1 cellular context compared by ENCODE assay signal in the genomic region with DNA sequence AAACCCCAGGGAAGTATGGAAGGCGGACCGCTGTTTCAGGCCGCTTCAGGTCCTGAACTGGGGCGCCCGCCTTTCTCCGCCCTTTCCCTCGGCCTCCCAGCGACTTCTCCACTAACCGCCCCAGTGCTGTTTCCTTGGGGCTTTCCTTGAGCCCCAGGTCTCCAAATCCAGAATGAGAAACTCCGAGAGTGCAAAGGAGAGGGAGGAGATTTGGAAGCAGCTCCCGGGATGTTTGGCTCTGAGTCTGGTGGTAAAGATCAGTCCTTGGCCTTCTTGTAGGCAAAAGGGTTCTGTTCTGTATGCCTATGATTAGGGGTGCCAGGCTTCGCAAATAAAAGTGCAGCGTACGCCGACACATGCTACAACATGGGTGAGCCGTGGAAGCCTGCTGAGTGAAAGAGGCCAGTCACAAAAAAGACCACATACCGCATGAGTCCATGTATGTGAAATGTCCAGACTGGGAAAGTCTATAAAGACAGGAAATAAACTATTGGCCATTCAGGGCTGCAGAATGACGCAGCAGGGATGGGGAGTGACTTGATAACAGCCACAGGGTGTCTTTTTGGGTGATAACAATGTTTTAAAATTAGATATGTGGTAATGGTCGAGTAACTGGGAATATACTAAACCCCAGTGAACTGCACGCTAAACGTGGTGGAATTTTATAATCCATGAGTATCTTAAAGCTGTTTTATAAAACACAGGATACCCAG.
TF ChIP-seq lines count a peak whose summit lies in the region.

No MANE protein-coding gene starts in this region.

TF ChIP-seq in WTC11, 78 proteins besides CTCF, POLR2A, EP300 and RAD21 (continued from another document):
- TF ChIP-seq, protein P1, sequence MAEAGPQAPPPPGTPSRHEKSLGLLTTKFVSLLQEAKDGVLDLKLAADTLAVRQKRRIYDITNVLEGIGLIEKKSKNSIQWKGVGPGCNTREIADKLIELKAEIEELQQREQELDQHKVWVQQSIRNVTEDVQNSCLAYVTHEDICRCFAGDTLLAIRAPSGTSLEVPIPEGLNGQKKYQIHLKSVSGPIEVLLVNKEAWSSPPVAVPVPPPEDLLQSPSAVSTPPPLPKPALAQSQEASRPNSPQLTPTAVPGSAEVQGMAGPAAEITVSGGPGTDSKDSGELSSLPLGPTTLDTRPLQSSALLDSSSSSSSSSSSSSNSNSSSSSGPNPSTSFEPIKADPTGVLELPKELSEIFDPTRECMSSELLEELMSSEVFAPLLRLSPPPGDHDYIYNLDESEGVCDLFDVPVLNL (CRISPR knock-in tag; IDR thresholded peaks at IDR 0.05; ENCODE audit: borderline replicate concordance, low read depth), result no peak
- TF ChIP-seq, protein P2, sequence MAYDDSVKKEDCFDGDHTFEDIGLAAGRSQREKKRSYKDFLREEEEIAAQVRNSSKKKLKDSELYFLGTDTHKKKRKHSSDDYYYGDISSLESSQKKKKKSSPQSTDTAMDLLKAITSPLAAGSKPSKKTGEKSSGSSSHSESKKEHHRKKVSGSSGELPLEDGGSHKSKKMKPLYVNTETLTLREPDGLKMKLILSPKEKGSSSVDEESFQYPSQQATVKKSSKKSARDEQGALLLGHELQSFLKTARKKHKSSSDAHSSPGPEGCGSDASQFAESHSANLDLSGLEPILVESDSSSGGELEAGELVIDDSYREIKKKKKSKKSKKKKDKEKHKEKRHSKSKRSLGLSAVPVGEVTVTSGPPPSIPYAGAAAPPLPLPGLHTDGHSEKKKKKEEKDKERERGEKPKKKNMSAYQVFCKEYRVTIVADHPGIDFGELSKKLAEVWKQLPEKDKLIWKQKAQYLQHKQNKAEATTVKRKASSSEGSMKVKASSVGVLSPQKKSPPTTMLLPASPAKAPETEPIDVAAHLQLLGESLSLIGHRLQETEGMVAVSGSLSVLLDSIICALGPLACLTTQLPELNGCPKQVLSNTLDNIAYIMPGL (CRISPR knock-in tag; IDR thresholded peaks at IDR 0.05), result no peak
- TF ChIP-seq IRF2 (CRISPR knock-in tag; IDR thresholded peaks at IDR 0.05; ENCODE audit: borderline replicate concordance, low read depth) (no peak), RORB (CRISPR knock-in tag; IDR thresholded peaks at IDR 0.05) (no peak), ZNF416 (CRISPR knock-in tag; IDR thresholded peaks at IDR 0.05) (no peak), EMX1 (CRISPR knock-in tag; IDR thresholded peaks at IDR 0.05) (no peak), GTF2I (CRISPR knock-in tag; conservative IDR thresholded peaks at IDR 0.05) (no peak), SMAD4 (CRISPR knock-in tag; IDR thresholded peaks at IDR 0.05) (no peak)
- TF ChIP-seq, protein P3, sequence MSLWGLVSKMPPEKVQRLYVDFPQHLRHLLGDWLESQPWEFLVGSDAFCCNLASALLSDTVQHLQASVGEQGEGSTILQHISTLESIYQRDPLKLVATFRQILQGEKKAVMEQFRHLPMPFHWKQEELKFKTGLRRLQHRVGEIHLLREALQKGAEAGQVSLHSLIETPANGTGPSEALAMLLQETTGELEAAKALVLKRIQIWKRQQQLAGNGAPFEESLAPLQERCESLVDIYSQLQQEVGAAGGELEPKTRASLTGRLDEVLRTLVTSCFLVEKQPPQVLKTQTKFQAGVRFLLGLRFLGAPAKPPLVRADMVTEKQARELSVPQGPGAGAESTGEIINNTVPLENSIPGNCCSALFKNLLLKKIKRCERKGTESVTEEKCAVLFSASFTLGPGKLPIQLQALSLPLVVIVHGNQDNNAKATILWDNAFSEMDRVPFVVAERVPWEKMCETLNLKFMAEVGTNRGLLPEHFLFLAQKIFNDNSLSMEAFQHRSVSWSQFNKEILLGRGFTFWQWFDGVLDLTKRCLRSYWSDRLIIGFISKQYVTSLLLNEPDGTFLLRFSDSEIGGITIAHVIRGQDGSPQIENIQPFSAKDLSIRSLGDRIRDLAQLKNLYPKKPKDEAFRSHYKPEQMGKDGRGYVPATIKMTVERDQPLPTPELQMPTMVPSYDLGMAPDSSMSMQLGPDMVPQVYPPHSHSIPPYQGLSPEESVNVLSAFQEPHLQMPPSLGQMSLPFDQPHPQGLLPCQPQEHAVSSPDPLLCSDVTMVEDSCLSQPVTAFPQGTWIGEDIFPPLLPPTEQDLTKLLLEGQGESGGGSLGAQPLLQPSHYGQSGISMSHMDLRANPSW (CRISPR knock-in tag; conservative IDR thresholded peaks at IDR 0.05; ENCODE audit: low read depth), result no peak
- TF ChIP-seq, protein P4, sequence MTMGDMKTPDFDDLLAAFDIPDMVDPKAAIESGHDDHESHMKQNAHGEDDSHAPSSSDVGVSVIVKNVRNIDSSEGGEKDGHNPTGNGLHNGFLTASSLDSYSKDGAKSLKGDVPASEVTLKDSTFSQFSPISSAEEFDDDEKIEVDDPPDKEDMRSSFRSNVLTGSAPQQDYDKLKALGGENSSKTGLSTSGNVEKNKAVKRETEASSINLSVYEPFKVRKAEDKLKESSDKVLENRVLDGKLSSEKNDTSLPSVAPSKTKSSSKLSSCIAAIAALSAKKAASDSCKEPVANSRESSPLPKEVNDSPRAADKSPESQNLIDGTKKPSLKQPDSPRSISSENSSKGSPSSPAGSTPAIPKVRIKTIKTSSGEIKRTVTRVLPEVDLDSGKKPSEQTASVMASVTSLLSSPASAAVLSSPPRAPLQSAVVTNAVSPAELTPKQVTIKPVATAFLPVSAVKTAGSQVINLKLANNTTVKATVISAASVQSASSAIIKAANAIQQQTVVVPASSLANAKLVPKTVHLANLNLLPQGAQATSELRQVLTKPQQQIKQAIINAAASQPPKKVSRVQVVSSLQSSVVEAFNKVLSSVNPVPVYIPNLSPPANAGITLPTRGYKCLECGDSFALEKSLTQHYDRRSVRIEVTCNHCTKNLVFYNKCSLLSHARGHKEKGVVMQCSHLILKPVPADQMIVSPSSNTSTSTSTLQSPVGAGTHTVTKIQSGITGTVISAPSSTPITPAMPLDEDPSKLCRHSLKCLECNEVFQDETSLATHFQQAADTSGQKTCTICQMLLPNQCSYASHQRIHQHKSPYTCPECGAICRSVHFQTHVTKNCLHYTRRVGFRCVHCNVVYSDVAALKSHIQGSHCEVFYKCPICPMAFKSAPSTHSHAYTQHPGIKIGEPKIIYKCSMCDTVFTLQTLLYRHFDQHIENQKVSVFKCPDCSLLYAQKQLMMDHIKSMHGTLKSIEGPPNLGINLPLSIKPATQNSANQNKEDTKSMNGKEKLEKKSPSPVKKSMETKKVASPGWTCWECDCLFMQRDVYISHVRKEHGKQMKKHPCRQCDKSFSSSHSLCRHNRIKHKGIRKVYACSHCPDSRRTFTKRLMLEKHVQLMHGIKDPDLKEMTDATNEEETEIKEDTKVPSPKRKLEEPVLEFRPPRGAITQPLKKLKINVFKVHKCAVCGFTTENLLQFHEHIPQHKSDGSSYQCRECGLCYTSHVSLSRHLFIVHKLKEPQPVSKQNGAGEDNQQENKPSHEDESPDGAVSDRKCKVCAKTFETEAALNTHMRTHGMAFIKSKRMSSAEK (CRISPR knock-in tag; IDR thresholded peaks at IDR 0.05; ENCODE audit: borderline replicate concordance), result no peak
